ENCODE assay signal across 25 cellular contexts in genomic region chr18:137327-137726, GRCh38.
"Had no signal": no experiment of that assay in that cellular context is flagged by ENCODE, and none has a peak within 500 bp of the region (broad histone marks: within the 10 kb centered on the region; RNA-seq: fewer than 3 reads in every experiment).

No MANE protein-coding gene starts in this region.

- H3K36me3 Mint-ChIP-seq: mesothelial cell of epicardium, naive B cell had no signal

- H3K4me3 ChIP-seq: colonic mucosa, esophagus squamous epithelium, gastrocnemius medialis, heart right ventricle, left lung, lower lobe of right lung, mucosa of descending colon had no signal

- H3K9me3 Mint-ChIP-seq: dendritic cell treated with granulocyte-macrophage colony-stimulating factor and Interleukin-4, amounts not matched to agents 40 ng/mL and 50 ng/mL, for 4 days; effector memory CD8-positive, alpha-beta T cell; naive B cell had no signal

- H3K27ac Mint-ChIP-seq: dendritic cell treated with granulocyte-macrophage colony-stimulating factor and Interleukin-4, amounts not matched to agents 40 ng/mL and 50 ng/mL, for 4 days; effector memory CD8-positive, alpha-beta T cell; endodermal cell; mesothelial cell of epicardium had no signal

- H3K4me1 Mint-ChIP-seq: endodermal cell, mesothelial cell of epicardium, naive B cell had no signal

- H3K27ac ChIP-seq: colonic mucosa, epithelial cell of prostate, esophagus squamous epithelium, gastrocnemius medialis, heart right ventricle, left lung, lower lobe of right lung had no signal

- H3K4me3 Mint-ChIP-seq: dendritic cell treated with granulocyte-macrophage colony-stimulating factor and Interleukin-4, amounts not matched to agents 40 ng/mL and 50 ng/mL, for 4 days; effector memory CD8-positive, alpha-beta T cell; endodermal cell; mesothelial cell of epicardium; naive B cell had no signal

- H3K36me3 ChIP-seq: colonic mucosa, esophagus squamous epithelium, gastrocnemius medialis, heart right ventricle, left lung, lower lobe of right lung had no signal

- ATAC-seq: esophagus mucosa, gastrocnemius medialis, heart right ventricle, left cardiac atrium, left lung, left ventricle myocardium superior, lower lobe of right lung, mucosa of descending colon had no signal

- H3K9me3 ChIP-seq: colonic mucosa, esophagus squamous epithelium, gastrocnemius medialis, heart right ventricle, left lung, lower lobe of right lung, mucosa of descending colon had no signal

- H3K4me1 ChIP-seq: colonic mucosa, esophagus squamous epithelium, gastrocnemius medialis, heart right ventricle, left lung, lower lobe of right lung had no signal

- DNase-seq: colonic mucosa; cortex of kidney; effector CD8-positive, alpha-beta T cell; effector memory CD8-positive, alpha-beta T cell; endodermal cell; erythroblast; esophagus squamous epithelium; foreskin fibroblast; foreskin melanocyte; gastrocnemius medialis; glutamatergic neuron; head of caudate nucleus; heart right ventricle; hippocampal formation; left cardiac atrium; left lung; left ventricle myocardium superior; lower lobe of right lung; mesenchymal stem cell; mucosa of descending colon; naive B cell had no signal

- H3K27me3 Mint-ChIP-seq: dendritic cell treated with granulocyte-macrophage colony-stimulating factor and Interleukin-4, amounts not matched to agents 40 ng/mL and 50 ng/mL, for 4 days had no signal

- H3K27me3 ChIP-seq: colonic mucosa, esophagus squamous epithelium, gastrocnemius medialis, heart right ventricle, left lung had no signal
